In genomic region chr11:109735139-109735538, GRCh38 we compare ENCODE assay signal across 18 cellular contexts.
DNase-seq lines count a peak whose midpoint lies in the region; TF ChIP-seq lines count a peak whose summit lies in the region.
"Had no signal": no experiment of that assay in that cellular context is flagged by ENCODE, and none has a peak within 500 bp of the region (broad histone marks: within the 10 kb centered on the region; RNA-seq: fewer than 3 reads in every experiment).

No MANE protein-coding gene starts in this region.

- H3K9me3 Mint-ChIP-seq in brain = peaks cover 0 to 4% (median 0%) of the 10 kb centered on the region in 5 experiments
- H3K9me3 Mint-ChIP-seq: GM23338, HFFc6 had no signal

- peak overlapping the region in 4 of 5 experiments; percentile 27 to 87 (median 84) for H3K27ac Mint-ChIP-seq in brain
- H3K27ac Mint-ChIP-seq: CD8-positive, alpha-beta T cell; GM23338; HFFc6; IgD-negative memory B cell had no signal

- TF ChIP-seq CTCF in brain (conservative IDR thresholded peaks at IDR 0.05) = no peak

- no peaks in the 10 kb centered on the region for H3K36me3 Mint-ChIP-seq in brain
- H3K36me3 Mint-ChIP-seq: CD8-positive, alpha-beta T cell; IgD-negative memory B cell had no signal

- peaks cover 22% of the 10 kb centered on the region for H3K4me1 Mint-ChIP-seq in brain
- H3K4me1 Mint-ChIP-seq: IgD-negative memory B cell had no signal

- DNase-seq in DMS 273 (lab: John Stamatoyannopoulos, UW; ENCODE audit: unreplicated experiment) = peak; percentile 8
- DNase-seq in DMS 273 treated with DMSO at 0.1 percent for 48 hours (lab: John Stamatoyannopoulos, UW) = no peak
- peak; percentile 43 for DNase-seq in MV-4-11 (lab: John Stamatoyannopoulos, UW)
- peak; percentile 10 for DNase-seq in retina
- no peak for DNase-seq in NCI-H187 treated with DMSO at 0.1 percent for 48 hours (lab: John Stamatoyannopoulos, UW)
- no peak for DNase-seq in stimulated activated CD4-positive, alpha-beta T cell treated with anti-CD3 and anti-CD28 coated beads, Interleukin-12 subunit alpha, Interleukin-12 subunit beta, amount 100 ng/mL, for 4 hours
- DNase-seq in nucleus accumbens (lab: John Stamatoyannopoulos, UW) = no peak
- DNase-seq: CD8-positive, alpha-beta T cell; GDM1; HFFc6; NCI-H1105; NCI-H1694; NCI-H2107; NCI-H774; SW 1271 had no signal

- no peak overlapping the region for H3K4me3 Mint-ChIP-seq in brain
- H3K4me3 Mint-ChIP-seq: CD8-positive, alpha-beta T cell; GM23338; HFFc6; IgD-negative memory B cell had no signal

- H3K27me3 Mint-ChIP-seq in brain = no peaks in the 10 kb centered on the region
- H3K27me3 Mint-ChIP-seq: IgD-negative memory B cell had no signal

Comparison
In these comparisons a context has a peak if more than half of its experiments do, and no peak if none do; other contexts are left out.
1. DNase-seq: peak in DMS 273 (single experiment), MV-4-11 (single experiment) and retina (single experiment); none in DMS 273 treated with DMSO at 0.1 percent for 48 hours (single experiment), NCI-H187 treated with DMSO at 0.1 percent for 48 hours (single experiment), stimulated activated CD4-positive, alpha-beta T cell treated with anti-CD3 and anti-CD28 coated beads, Interleukin-12 subunit alpha, Interleukin-12 subunit beta, amount 100 ng/mL, for 4 hours (single experiment) and nucleus accumbens (0 of 56).